Comparison of ENCODE assay signal across 9 cellular contexts in the genomic region with DNA sequence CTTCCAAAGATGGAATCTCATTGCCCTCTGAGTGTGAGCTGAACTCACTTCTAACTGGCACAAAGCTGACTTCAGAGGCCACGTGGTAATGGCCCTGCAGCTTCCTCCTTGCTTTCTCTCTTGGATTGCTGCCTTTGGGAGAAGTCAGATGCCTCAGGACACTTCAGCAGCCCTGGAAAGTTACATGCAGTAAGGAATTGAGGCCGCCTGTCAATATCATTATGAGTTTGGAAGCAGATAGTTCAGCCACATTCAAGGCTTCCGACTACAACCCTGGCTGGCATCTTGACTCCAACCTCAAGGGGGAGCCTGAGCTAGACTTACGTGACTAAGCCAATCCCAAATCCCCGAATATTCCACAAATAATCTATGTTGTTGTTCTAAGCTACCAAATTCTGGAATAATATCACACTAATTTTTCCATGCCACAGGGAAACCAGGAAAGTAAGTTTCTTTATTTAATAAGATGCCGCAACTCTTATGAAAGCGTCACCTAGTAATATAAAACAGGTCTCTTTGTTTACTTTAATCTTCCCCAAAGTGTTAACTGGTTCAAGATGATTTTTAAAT. TPM values are rescaled to one million over a fixed set of nuclear protein-coding genes. Genes with fewer than 3 reads are reported as not detected.
DNase-seq lines count a peak whose midpoint lies in the region; ATAC-seq, FAIRE-seq and TF ChIP-seq lines count a peak whose summit lies in the region.
"Had no signal": no experiment of that assay in that cellular context is flagged by ENCODE, and none has a peak within 500 bp of the region (broad histone marks: within the 10 kb centered on the region; RNA-seq: fewer than 3 reads in every experiment).

No MANE protein-coding gene starts in this region.

- H3K4me3 Mint-ChIP-seq in activated CD4-positive, alpha-beta T cell treated with anti-CD3 and anti-CD28 coated beads, Interleukin-2, amount 10 ng/mL, durations not matched to agents 24 days and 14 days, result no peak overlapping the region

- H3K27ac Mint-ChIP-seq in activated CD4-positive, alpha-beta T cell treated with anti-CD3 and anti-CD28 coated beads, Interleukin-2, amount 10 ng/mL, durations not matched to agents 24 days and 14 days, result no peak overlapping the region

- H3K4me3 ChIP-seq in kidney (ENCODE audit: low read length in 2 of 2), result no peak overlapping the region

- H3K4me1 Mint-ChIP-seq in activated CD4-positive, alpha-beta T cell treated with anti-CD3 and anti-CD28 coated beads, Interleukin-2, amount 10 ng/mL, durations not matched to agents 24 days and 14 days, result peaks cover 11% of the 10 kb centered on the region

- H3K36me3 Mint-ChIP-seq in activated CD4-positive, alpha-beta T cell treated with anti-CD3 and anti-CD28 coated beads, Interleukin-2, amount 10 ng/mL, durations not matched to agents 24 days and 14 days (ENCODE audit: low read depth), result peaks cover 42% of the 10 kb centered on the region

- H3K27me3 Mint-ChIP-seq in activated CD4-positive, alpha-beta T cell treated with anti-CD3 and anti-CD28 coated beads, Interleukin-2, amount 10 ng/mL, durations not matched to agents 24 days and 14 days, result no peaks in the 10 kb centered on the region

- H3K4me1 ChIP-seq in kidney (ENCODE audit: control insufficient read depth in 1 of 2, insufficient read depth in 1 of 2, low read depth in 1 of 2, low read length in 2 of 2), result no peaks in the 10 kb centered on the region

- H3K27ac ChIP-seq in kidney (ENCODE audit: low read depth in 2 of 2, low read length in 2 of 2), result no peak overlapping the region

- H3K9me3 ChIP-seq in kidney (ENCODE audit: control insufficient read depth in 1 of 2, low read length in 2 of 2), result no peaks in the 10 kb centered on the region

- H3K9ac ChIP-seq in kidney (ENCODE audit: low read length in 2 of 2), result no peak overlapping the region

- FAIRE-seq in kidney (lab: Jason Lieb, UNC), result no peak
- FAIRE-seq: endometrium had no signal

- H3K9me3 Mint-ChIP-seq in activated CD4-positive, alpha-beta T cell treated with anti-CD3 and anti-CD28 coated beads, Interleukin-2, amount 10 ng/mL, durations not matched to agents 24 days and 14 days, result no peaks in the 10 kb centered on the region

- DNase-seq in activated CD4-positive, alpha-beta T cell treated with anti-CD3 and anti-CD28 coated beads, Interleukin-2, amount 10 ng/mL, durations not matched to agents 24 days and 14 days, result peak; percentile 68
- DNase-seq in activated CD4-positive, alpha-beta T cell treated with anti-CD3 and anti-CD28 coated beads, Interleukin-2, amount 50 U/mL, for 1 hour, result no peak
- peak; percentile 35 for DNase-seq in NCI-H1694 treated with DMSO at 0.1 percent for 48 hours (lab: John Stamatoyannopoulos, UW)
- peak; percentile 44 for DNase-seq in brain pericyte (ENCODE audit: low read depth, low spot score)
- no peak for DNase-seq in kidney
- DNase-seq in superior temporal gyrus (ENCODE audit: extremely low spot score), result peak; percentile 78
- no peak for DNase-seq in NCI-H446 treated with DMSO at 0.1 percent for 48 hours (lab: John Stamatoyannopoulos, UW)

- H3K36me3 ChIP-seq in kidney (ENCODE audit: control insufficient read depth in 1 of 2, insufficient read depth in 2 of 2, low read length in 2 of 2), result peaks cover 7 to 8% of the 10 kb centered on the region in 2 donors

- intact Hi-C loops in activated CD4-positive, alpha-beta T cell treated with anti-CD3 and anti-CD28 coated beads, Interleukin-2, amount 10 ng/mL, durations not matched to agents 24 days and 14 days (cut with micrococcal nuclease), result loop anchor here (1.0 kb wide), 1 partner anchor 252 kb away; no protein-coding TSS in a partner anchor
- intact Hi-C loops in kidney (cut with DNase I), result loop anchor here (5.0 kb wide), 1 partner anchor 252 kb away; no protein-coding TSS in a partner anchor

- peak; percentile 63 for TF ChIP-seq CTCF in kidney (IDR thresholded peaks at IDR 0.05; ENCODE audit: borderline replicate concordance, extremely low read depth, insufficient read depth)

- ATAC-seq in HG02642 (IDR thresholded peaks at IDR 0.05; ENCODE audit: poor library complexity, unreplicated experiment), result no peak

RNA-seq across cellular contexts. Expression of a gene that starts 13.6 kb away (rescaled TPM):
- total RNA-seq in activated CD4-positive, alpha-beta T cell treated with anti-CD3 and anti-CD28 coated beads, Interleukin-2, amount 10 ng/mL, durations not matched to agents 24 days and 14 days, result 39.2 and 46.1 TPM in 2 replicates
- total RNA-seq in kidney, result 28.9 TPM
- polyA plus RNA-seq in kidney (ENCODE audit: insufficient read depth, low read depth, low replicate concordance), result 24.8 TPM

RNA-seq across cellular contexts. Expression of a gene that starts 18.0 kb away (rescaled TPM):
- 0.05 TPM in 1 of 2 replicates, not detected in the other for total RNA-seq in activated CD4-positive, alpha-beta T cell treated with anti-CD3 and anti-CD28 coated beads, Interleukin-2, amount 10 ng/mL, durations not matched to agents 24 days and 14 days
- 175 TPM for total RNA-seq in kidney
- polyA plus RNA-seq in kidney (ENCODE audit: insufficient read depth, low read depth, low replicate concordance), result 40.2 TPM

Comparison
In these comparisons a context has a peak if more than half of its experiments do, and no peak if none do; other contexts are left out.
1. DNase-seq: peak in activated CD4-positive, alpha-beta T cell treated with anti-CD3 and anti-CD28 coated beads, Interleukin-2, amount 10 ng/mL, durations not matched to agents 24 days and 14 days (single experiment), NCI-H1694 treated with DMSO at 0.1 percent for 48 hours (single experiment), brain pericyte (single experiment) and superior temporal gyrus (single experiment); none in activated CD4-positive, alpha-beta T cell treated with anti-CD3 and anti-CD28 coated beads, Interleukin-2, amount 50 U/mL, for 1 hour (single experiment), kidney (single experiment) and NCI-H446 treated with DMSO at 0.1 percent for 48 hours (single experiment).
2. RNA of a gene that starts 18.0 kb away (total RNA-seq): 175 TPM in kidney (single experiment); 0.05 TPM in activated CD4-positive, alpha-beta T cell treated with anti-CD3 and anti-CD28 coated beads, Interleukin-2, amount 10 ng/mL, durations not matched to agents 24 days and 14 days; every median in the first group is over 100 times any median in the second.